ENCODE assay signal across 1 cellular context in genomic region chr3:129593595-129594339, GRCh38.
TF ChIP-seq lines count a peak whose summit lies in the region.

No MANE protein-coding gene starts in this region.

TF ChIP-seq in GM23338, 12 proteins besides CTCF, POLR2A, EP300 and RAD21 (continued from another document):
- no peak for TF ChIP-seq ZNF462 (CRISPR knock-in tag; IDR thresholded peaks at IDR 0.05)
- no peak for TF ChIP-seq JUNB (IDR thresholded peaks at IDR 0.05; ENCODE audit: unreplicated experiment)
- TF ChIP-seq ETS1 (IDR thresholded peaks at IDR 0.05) = no peak
- TF ChIP-seq POLR2AphosphoS5 (IDR thresholded peaks at IDR 0.05; ENCODE audit: low read depth) = no peak
- TF ChIP-seq EZH2 (IDR thresholded peaks at IDR 0.05; ENCODE audit: low read depth, unreplicated experiment) = no peak
